Comparison of ENCODE assay signal across 17 cellular contexts in genomic region chr11:12687740-12688139, GRCh38. TPM values are rescaled to one million over a fixed set of nuclear protein-coding genes. Genes with fewer than 3 reads are reported as not detected.
A peak's percentile ranks its signal among the peaks of the same experiment; 100 is the strongest.
DNase-seq lines count a peak whose midpoint lies in the region; ATAC-seq and TF ChIP-seq lines count a peak whose summit lies in the region.
"Had no signal": no experiment of that assay in that cellular context is flagged by ENCODE, and none has a peak within 500 bp of the region (broad histone marks: within the 10 kb centered on the region; RNA-seq: fewer than 3 reads in every experiment).

No MANE protein-coding gene starts in this region.

- BruUV-seq in MCF 10A (replicated peaks; lab: Mats Ljungman, UMichigan), result no TSS peak

- H2BK120ac ChIP-seq in mesenchymal stem cell (ENCODE audit: low read depth, low read length), result peak overlapping the region; percentile 81

- no peak overlapping the region for H3K27ac Mint-ChIP-seq in MCF 10A (ENCODE audit: low read depth, unreplicated experiment)

- H3K4me2 ChIP-seq in mesenchymal stem cell (ENCODE audit: low read length, poor library complexity, severe bottlenecking) (no peak overlapping the region), MM.1S (ENCODE audit: low read depth, low read length) (no peak overlapping the region)

- no peaks in the 10 kb centered on the region for H3K36me3 ChIP-seq in breast epithelium
- no peaks in the 10 kb centered on the region for H3K36me3 ChIP-seq in esophagus (ENCODE audit: control insufficient read depth in 2 of 2, insufficient read depth in 2 of 2, low read length in 1 of 2)
- no peaks in the 10 kb centered on the region for H3K36me3 ChIP-seq in mesenchymal stem cell (ENCODE audit: control insufficient read depth in 1 of 2, insufficient read depth in 2 of 2, low read depth in 1 of 2, low read length in 2 of 2)
- H3K36me3 ChIP-seq in MM.1S (replicated peaks; ENCODE audit: insufficient read depth, low read length), result no peaks in the 10 kb centered on the region
- H3K36me3 ChIP-seq: prostate gland had no signal

- H2BK5ac ChIP-seq in mesenchymal stem cell (ENCODE audit: low read depth, low read length, poor library complexity, severe bottlenecking), result no peak overlapping the region

- H3K4me1 ChIP-seq in breast epithelium (peaks cover 0 to 14% of the 10 kb centered on the region in 2 donors), esophagus (ENCODE audit: control insufficient read depth in 2 of 2, insufficient read depth in 2 of 2, low read length in 1 of 2) (peaks cover 2 to 11% of the 10 kb centered on the region in 2 donors), mesenchymal stem cell (ENCODE audit: control insufficient read depth, insufficient read depth, low read depth, low read length) (peaks cover 19% of the 10 kb centered on the region), MM.1S (ENCODE audit: low read length) (peaks cover 27% of the 10 kb centered on the region)

- TF ChIP-seq POLR2A in breast epithelium (IDR thresholded peaks at IDR 0.05), result no peak

- H4K20me1 ChIP-seq in MM.1S (ENCODE audit: insufficient read depth, low read length), result peaks cover 3% of the 10 kb centered on the region

- H3K27ac ChIP-seq in breast epithelium (peak overlapping the region; percentile 34 to 58), esophagus (ENCODE audit: low read depth in 2 of 2, low read length in 1 of 2) (peak overlapping the region; percentile 63 to 93), mesenchymal stem cell (ENCODE audit: low read length, poor library complexity, severe bottlenecking) (no peak overlapping the region), MM.1S (ENCODE audit: low read length) (no peak overlapping the region)
- H3K27ac ChIP-seq: prostate gland had no signal

- no peak overlapping the region for H3K4me3 ChIP-seq in breast epithelium
- H3K4me3 ChIP-seq in esophagus (ENCODE audit: low read depth in 1 of 2, low read length in 2 of 2), result no peak overlapping the region
- H3K4me3 ChIP-seq in mesenchymal stem cell (ENCODE audit: insufficient read depth in 1 of 2, low read depth in 1 of 2, low read length in 2 of 2), result no peak overlapping the region
- no peak overlapping the region for H3K4me3 ChIP-seq in MM.1S (ENCODE audit: low read length)
- H3K4me3 ChIP-seq: prostate gland had no signal

- ATAC-seq in GM19328 (IDR thresholded peaks at IDR 0.05; ENCODE audit: unreplicated experiment), result no peak

- H3F3A ChIP-seq in MM.1S (ENCODE audit: insufficient read depth, low read length), result no peaks in the 10 kb centered on the region

- DNase-seq in breast epithelium (ENCODE audit: low spot score in 2 of 2) (no peak), MCF 10A (ENCODE audit: unreplicated experiment) (no peak), mesenchymal stem cell (no peak), MM.1S (no peak), glomerular visceral epithelial cell (ENCODE audit: extremely low spot score) (no peak), head of caudate nucleus (no peak)
- DNase-seq: ACHN; activated CD4-positive, CD25-positive, alpha-beta regulatory T cell treated with anti-CD3 and anti-CD28 coated beads, Interleukin-2, amount 50 U/mL, for 72 hours; activated naive CD4-positive, alpha-beta T cell treated with Interleukin-2 at 50 U/mL for 16 hours; CD8-positive, alpha-beta memory T cell; NCI-H187; NCI-H748 treated with DMSO at 0.1 percent for 48 hours; T-helper 2 cell had no signal

- no peaks in the 10 kb centered on the region for H3K27me3 ChIP-seq in breast epithelium
- no peaks in the 10 kb centered on the region for H3K27me3 ChIP-seq in esophagus (ENCODE audit: control insufficient read depth in 1 of 2, insufficient read depth in 2 of 2, low read length in 2 of 2)
- no peaks in the 10 kb centered on the region for H3K27me3 ChIP-seq in mesenchymal stem cell (ENCODE audit: control insufficient read depth in 1 of 2, insufficient read depth in 1 of 2, low read length in 2 of 2)
- no peaks in the 10 kb centered on the region for H3K27me3 ChIP-seq in MM.1S (replicated peaks; ENCODE audit: insufficient read depth, low read length)

- peak overlapping the region in 1 of 2 experiments; percentile 26 for H3K14ac ChIP-seq in mesenchymal stem cell (ENCODE audit: low read length in 2 of 2)

- H2AFZ ChIP-seq in mesenchymal stem cell (ENCODE audit: low read depth, low read length) (no peak overlapping the region), MM.1S (ENCODE audit: low read length) (no peak overlapping the region)

- H3K9me2 ChIP-seq in MM.1S (replicated peaks; ENCODE audit: insufficient read depth, low read length), result no peaks in the 10 kb centered on the region

- no peak overlapping the region for H3K4me3 Mint-ChIP-seq in MCF 10A (ENCODE audit: unreplicated experiment)
- H3K4me3 Mint-ChIP-seq: CD8-positive, alpha-beta memory T cell had no signal

- H3K36me3 Mint-ChIP-seq in MCF 10A (ENCODE audit: insufficient read depth, unreplicated experiment), result peaks cover 31% of the 10 kb centered on the region
- H3K36me3 Mint-ChIP-seq: CD8-positive, alpha-beta memory T cell had no signal

- peak overlapping the region; percentile 9 to 21 for H2BK12ac ChIP-seq in mesenchymal stem cell (ENCODE audit: low read length in 2 of 2)

- peak overlapping the region; percentile 54 to 57 for H3K4ac ChIP-seq in mesenchymal stem cell (ENCODE audit: low read depth in 1 of 2, low read length in 2 of 2)

- peak overlapping the region; percentile 70 for H4K91ac ChIP-seq in mesenchymal stem cell (ENCODE audit: low read length)

- H3K27me3 Mint-ChIP-seq in MCF 10A (ENCODE audit: insufficient read depth, unreplicated experiment), result no peaks in the 10 kb centered on the region

- H4K8ac ChIP-seq in mesenchymal stem cell (ENCODE audit: low read length), result peak overlapping the region; percentile 45

- 57 to 67% methylated on average over 3 of the region's 3 CpGs for WGBS in esophagus, 2 donors
- WGBS in mesenchymal stem cell, result 51% methylated on average over 3 of the region's 3 CpGs

- peak overlapping the region in 1 of 2 experiments; percentile 30 for H3K23ac ChIP-seq in mesenchymal stem cell (ENCODE audit: low read length in 2 of 2)

- H2AK5ac ChIP-seq in mesenchymal stem cell (ENCODE audit: low read length, severe bottlenecking), result peak overlapping the region; percentile 40

- peak overlapping the region; percentile 12 for H2BK15ac ChIP-seq in mesenchymal stem cell (ENCODE audit: low read depth, poor library complexity, severe bottlenecking)

- CTCF ChIA-PET in MCF 10A (lab: Yijun Ruan, JAX), result interaction anchor here (1.0 kb wide), 1 partner anchor 276 kb away, joined by 3 read pairs; no protein-coding TSS in a partner anchor

- peaks cover 100% of the 10 kb centered on the region for H3K79me2 ChIP-seq in MM.1S (ENCODE audit: low read length)

- H3K4me1 Mint-ChIP-seq in MCF 10A (ENCODE audit: insufficient read depth, unreplicated experiment), result peaks cover 74% of the 10 kb centered on the region
- H3K4me1 Mint-ChIP-seq: CD8-positive, alpha-beta memory T cell had no signal

- H3K9me3 Mint-ChIP-seq in MCF 10A (ENCODE audit: unreplicated experiment), result no peaks in the 10 kb centered on the region
- H3K9me3 Mint-ChIP-seq: brain had no signal

- TF ChIP-seq CTCF in breast epithelium (IDR thresholded peaks at IDR 0.05) (no peak), MCF 10A (IDR thresholded peaks at IDR 0.05; ENCODE audit: unreplicated experiment) (no peak), MM.1S (IDR thresholded peaks at IDR 0.05; ENCODE audit: low read length) (no peak)

- H3K9ac ChIP-seq in mesenchymal stem cell (ENCODE audit: low read length) (no peak overlapping the region), MM.1S (ENCODE audit: low read length) (no peak overlapping the region)

- H3K9me3 ChIP-seq in breast epithelium (no peaks in the 10 kb centered on the region), esophagus (ENCODE audit: control insufficient read depth in 2 of 2, insufficient read depth in 1 of 2, low read depth in 1 of 2, low read length in 1 of 2) (no peaks in the 10 kb centered on the region), mesenchymal stem cell (ENCODE audit: control insufficient read depth, low read length) (no peaks in the 10 kb centered on the region), MM.1S (replicated peaks; ENCODE audit: insufficient read depth, low read length) (no peaks in the 10 kb centered on the region)
- H3K9me3 ChIP-seq: prostate gland had no signal

- H3K79me1 ChIP-seq in mesenchymal stem cell (replicated peaks; ENCODE audit: low read length, poor library complexity, severe bottlenecking), result no peaks in the 10 kb centered on the region

- intact Hi-C loops in breast epithelium (cut with DNase I; ENCODE audit: low total_unique reads) (no loop called here), MCF 10A (cut with micrococcal nuclease) (no loop called here), head of caudate nucleus (cut with DNase I) (loop anchor here (10.0 kb wide), 1 partner anchor 127 kb away; no protein-coding TSS in a partner anchor)

- POLR2A ChIA-PET in MCF 10A (lab: Yijun Ruan, JAX), result interaction anchor here (11.2 kb wide), 1 partner anchor 9 kb away, joined by 248 read pairs; no protein-coding TSS in a partner anchor

- peak overlapping the region; percentile 45 to 63 for H3K18ac ChIP-seq in mesenchymal stem cell (ENCODE audit: low read depth in 1 of 2, low read length in 2 of 2)

RNA-seq across cellular contexts. Expression of gene TEAD1, which starts 13.5 kb away (rescaled TPM):
- total RNA-seq in breast epithelium, result 100 to 1,000 TPM in 1 of 3 donors, 10 to 100 TPM in 2; 67.8 to 110 (median 80.1) TPM
- total RNA-seq in MCF 10A (2022), result 91.0 and 123 TPM in 2 replicates
- 10 to 100 TPM; 10.4 to 11.2 TPM for polyA plus RNA-seq in esophagus
- 60.7 TPM for polyA plus RNA-seq in mesenchymal stem cell (2013, experiment 1 of 2)
- polyA plus RNA-seq in mesenchymal stem cell (2013, experiment 2 of 2), result 58.9 TPM
- polyA plus RNA-seq: CD8-positive, alpha-beta memory T cell had no signal

Comparison
In these comparisons a context has a peak if more than half of its experiments do, and no peak if none do; other contexts are left out.
1. H3K27ac ChIP-seq: peak in breast epithelium (2 of 2) and esophagus (2 of 2); none in mesenchymal stem cell (single experiment) and MM.1S (single experiment).